In genomic region chr6:74741608-74742007, GRCh38 we compare ENCODE assay signal across 14 cellular contexts.
DNase-seq lines count a peak whose midpoint lies in the region; ATAC-seq and TF ChIP-seq lines count a peak whose summit lies in the region.
"Had no signal": no experiment of that assay in that cellular context is flagged by ENCODE, and none has a peak within 500 bp of the region (broad histone marks: within the 10 kb centered on the region; RNA-seq: fewer than 3 reads in every experiment).

No MANE protein-coding gene starts in this region.

- H3K4me2 ChIP-seq in osteoblast (ENCODE audit: insufficient read depth, low read length), result no peak overlapping the region

- H4K20me1 ChIP-seq in osteoblast (ENCODE audit: insufficient read depth, low read length), result no peaks in the 10 kb centered on the region

- peak overlapping the region; percentile 11 for H2AFZ ChIP-seq in osteoblast (ENCODE audit: low read length)

- no peaks in the 10 kb centered on the region for H3K9me3 ChIP-seq in osteoblast (ENCODE audit: low read depth, low read length)

- no peak overlapping the region for H3K27ac ChIP-seq in osteoblast (ENCODE audit: low read depth, low read length)
- H3K27ac ChIP-seq: C4-2B had no signal

- H3K79me2 ChIP-seq in osteoblast (ENCODE audit: insufficient read depth, low read length), result no peaks in the 10 kb centered on the region

- intact Hi-C loops in left ventricle myocardium superior (cut with micrococcal nuclease) (no loop called here), Right ventricle myocardium inferior (cut with DNase I) (no loop called here)

- no peaks in the 10 kb centered on the region for H3K4me1 ChIP-seq in osteoblast (ENCODE audit: insufficient read depth, low read length)

- ATAC-seq in left ventricle myocardium superior (peak; percentile 50), Right ventricle myocardium inferior (no peak), HG03139 (IDR thresholded peaks at IDR 0.05; ENCODE audit: unreplicated experiment) (no peak)

- no peaks in the 10 kb centered on the region for H3K27me3 ChIP-seq in osteoblast (ENCODE audit: insufficient read depth, low read length)

- DNase-seq in left ventricle myocardium superior (no peak), Right ventricle myocardium inferior (ENCODE audit: missing footprints) (no peak), iPS-NIHi11 (ENCODE audit: low spot score) (peak; percentile 25), osteoblast (ENCODE audit: insufficient read length, low spot score, missing footprints) (peak; percentile 18), DMS79 (lab: John Stamatoyannopoulos, UW) (no peak), Kasumi-1 (lab: John Stamatoyannopoulos, UW) (no peak)
- no peak for DNase-seq in activated effector memory CD4-positive, alpha-beta T cell treated with anti-CD3 and anti-CD28 coated beads, Interleukin-2, amount 50 U/mL, for 16 hours
- DNase-seq: HCEC 1CT, NCI-H1105 treated with DMSO at 0.1 percent for 48 hours, NCI-H1694 treated with DMSO at 0.1 percent for 48 hours, NCI-H226, NCI-H524 treated with DMSO at 0.1 percent for 48 hours had no signal

- no peak overlapping the region for H3K4me3 ChIP-seq in osteoblast (ENCODE audit: insufficient read depth, low read length)

- H3K36me3 ChIP-seq in osteoblast (ENCODE audit: insufficient read depth, low read length), result no peaks in the 10 kb centered on the region

- TF ChIP-seq CTCF in osteoblast (IDR thresholded peaks at IDR 0.05; ENCODE audit: extremely low read depth, low read depth, low read length), result no peak

Comparison
In these comparisons a context has a peak if more than half of its experiments do, and no peak if none do; other contexts are left out.
1. DNase-seq: peak in iPS-NIHi11 (single experiment) and osteoblast (single experiment); none in left ventricle myocardium superior (single experiment), Right ventricle myocardium inferior (single experiment), DMS79 (single experiment), Kasumi-1 (0 of 2) and activated effector memory CD4-positive, alpha-beta T cell treated with anti-CD3 and anti-CD28 coated beads, Interleukin-2, amount 50 U/mL, for 16 hours (single experiment).